In the genomic region with DNA sequence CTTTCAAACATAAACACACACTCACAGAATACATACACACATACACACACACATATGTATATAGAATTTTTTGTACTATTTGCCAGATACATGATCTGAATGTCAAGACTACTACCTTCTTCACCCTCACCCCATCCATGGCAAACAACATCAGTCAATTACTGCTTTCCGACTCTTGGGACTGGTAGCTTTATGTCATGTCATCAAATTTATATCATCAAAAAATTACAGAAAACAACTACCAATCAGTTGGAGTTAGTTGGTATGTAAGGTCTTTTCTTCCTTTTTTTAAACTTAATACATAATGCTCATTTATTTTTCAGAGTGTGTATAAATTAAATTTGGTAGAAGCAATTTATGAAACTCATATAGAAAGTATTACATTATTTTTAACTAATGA, we compare ENCODE assay signal across 24 cellular contexts.
DNase-seq lines count a peak whose midpoint lies in the region; ATAC-seq, FAIRE-seq and TF ChIP-seq lines count a peak whose summit lies in the region.
"Had no signal": no experiment of that assay in that cellular context is flagged by ENCODE, and none has a peak within 500 bp of the region (broad histone marks: within the 10 kb centered on the region; RNA-seq: fewer than 3 reads in every experiment).

No MANE protein-coding gene starts in this region.

- no peak for ATAC-seq in A549
- no peak for ATAC-seq in IMR-90 (ENCODE audit: low read depth)
- ATAC-seq: GM12878 had no signal

- no peaks in the 10 kb centered on the region for H3K9me1 ChIP-seq in IMR-90 (ENCODE audit: insufficient read depth, low read length)

- no peak overlapping the region for H2BK15ac ChIP-seq in IMR-90 (ENCODE audit: low read depth, low read length)
- H2BK15ac ChIP-seq in H1 (ENCODE audit: low read length), result no peak overlapping the region

- H3K14ac ChIP-seq in IMR-90 (replicated peaks; ENCODE audit: low read depth, low read length), result no peak overlapping the region
- no peak overlapping the region for H3K14ac ChIP-seq in H1 (ENCODE audit: insufficient read length)

- H2BK5ac ChIP-seq in IMR-90 (ENCODE audit: low read depth, low read length, poor library complexity, severe bottlenecking) (no peak overlapping the region), H1 (ENCODE audit: low read depth, low read length) (no peak overlapping the region)

- no peak overlapping the region for H3K4me2 ChIP-seq in A549
- no peak overlapping the region for H3K4me2 ChIP-seq in IMR-90 (ENCODE audit: low read depth, low read length)
- H3K4me2 ChIP-seq in H1 (ENCODE audit: insufficient read depth in 1 of 2, low read depth in 2 of 2, low read length in 2 of 2), result no peak overlapping the region
- H3K4me2 ChIP-seq: BLaER1 treated with 17β-estradiol and CSF1 and Interleukin-3, amounts not matched to agents 10 nM and 100 nM had no signal

- H3K23me2 ChIP-seq in H1 (ENCODE audit: low read depth, low read length), result no peaks in the 10 kb centered on the region; the same call in 1 of the 2 replicates

- H3K18ac ChIP-seq in IMR-90 (ENCODE audit: low read depth, low read length) (no peak overlapping the region), H1 (ENCODE audit: extremely low read depth, low read length) (no peak overlapping the region)

- no peak overlapping the region for H2AK9ac ChIP-seq in IMR-90 (replicated peaks; ENCODE audit: low read depth, low read length, poor library complexity)

- TF ChIP-seq EP300 in A549 (IDR thresholded peaks at IDR 0.05) (no peak), H1 (IDR thresholded peaks at IDR 0.05; ENCODE audit: borderline replicate concordance in 1 of 2, low read depth in 2 of 2, low read length in 2 of 2) (no peak)

- H3K27ac ChIP-seq in A549 (no peak overlapping the region), IMR-90 (ENCODE audit: insufficient read depth, low read length) (no peak overlapping the region), H1 (ENCODE audit: low read depth, low read length) (no peak overlapping the region)
- H3K27ac ChIP-seq: BLaER1 treated with 17β-estradiol and CSF1 and Interleukin-3, amounts not matched to agents 10 nM and 100 nM; C4-2B had no signal

- no TSS peak for BruUV-seq in IMR-90 (replicated peaks; lab: Mats Ljungman, UMichigan)

- no peak for TF ChIP-seq POLR2A in A549 (IDR thresholded peaks at IDR 0.05; ENCODE audit: low read length)
- no peak for TF ChIP-seq POLR2A in IMR-90 (IDR thresholded peaks at IDR 0.05; ENCODE audit: low read depth, low read length)
- TF ChIP-seq POLR2A in H1 (IDR thresholded peaks at IDR 0.05; ENCODE audit: control extremely low read depth in 1 of 2, low read depth in 2 of 2, low read length in 2 of 2), result no peak

- no peak overlapping the region for H3K23ac ChIP-seq in IMR-90 (ENCODE audit: low read depth, low read length)
- H3K23ac ChIP-seq in H1 (ENCODE audit: insufficient read length), result no peak overlapping the region

- H3K4me3 ChIP-seq in A549, result no peak overlapping the region
- H3K4me3 ChIP-seq in IMR-90 (ENCODE audit: insufficient read depth, low read depth, low read length), result no peak overlapping the region
- H3K4me3 ChIP-seq in H1 (ENCODE audit: extremely low read depth in 1 of 4, insufficient read depth in 2 of 4, low read depth in 3 of 4, low read length in 4 of 4), result no peak overlapping the region
- H3K4me3 ChIP-seq: BLaER1 treated with 17β-estradiol and CSF1 and Interleukin-3, amounts not matched to agents 10 nM and 100 nM; GM12878 had no signal

- H2BK20ac ChIP-seq in IMR-90 (ENCODE audit: low read depth, low read length) (no peak overlapping the region), H1 (ENCODE audit: low read length) (no peak overlapping the region)

- H2BK120ac ChIP-seq in IMR-90 (ENCODE audit: low read depth, low read length) (no peak overlapping the region), H1 (replicated peaks; ENCODE audit: low read depth, low read length) (no peak overlapping the region)

- no peak overlapping the region for H4K5ac ChIP-seq in IMR-90 (ENCODE audit: low read depth, low read length)
- no peak overlapping the region for H4K5ac ChIP-seq in H1 (ENCODE audit: insufficient read length, low read depth, low read length)

- H3K79me1 ChIP-seq in IMR-90 (ENCODE audit: low read depth in 1 of 2, low read length in 2 of 2), result no peaks in the 10 kb centered on the region
- H3K79me1 ChIP-seq in H1 (ENCODE audit: low read depth, low read length), result no peaks in the 10 kb centered on the region

- FAIRE-seq in A549 (lab: Jason Lieb, UNC) (no peak), H1 (lab: Jason Lieb, UNC) (no peak)
- FAIRE-seq: A204.1, GM12878, GM12892, GM18507 had no signal

- no peak overlapping the region for H4K91ac ChIP-seq in IMR-90 (ENCODE audit: insufficient read depth, low read depth, low read length)
- H4K91ac ChIP-seq in H1 (replicated peaks; ENCODE audit: insufficient read length, low read length), result no peak overlapping the region

- no peaks in the 10 kb centered on the region for H4K20me1 ChIP-seq in IMR-90 (ENCODE audit: insufficient read depth, low read length)
- no peaks in the 10 kb centered on the region for H4K20me1 ChIP-seq in H1 (replicated peaks in 1 of 2; ENCODE audit: control insufficient read depth in 1 of 2, insufficient read depth in 2 of 2, low read length in 2 of 2)
- H4K20me1 ChIP-seq: BLaER1 treated with 17β-estradiol and CSF1 and Interleukin-3, amounts not matched to agents 10 nM and 100 nM had no signal

- dilution Hi-C loops in IMR-90 (cut with HindIII; ENCODE audit: low sequenced_read_pairs, unreplicated experiment), result no loop called here

- TF ChIP-seq RAD21 in A549 (conservative IDR thresholded peaks at IDR 0.05 in 1 of 2, IDR thresholded peaks at IDR 0.05 in 1 of 2), result no peak
- TF ChIP-seq RAD21 in IMR-90 (IDR thresholded peaks at IDR 0.05; ENCODE audit: low read length), result no peak
- no peak for TF ChIP-seq RAD21 in H1 (IDR thresholded peaks at IDR 0.05 in 1 of 2, conservative IDR thresholded peaks at IDR 0.05 in 1 of 2; ENCODE audit: low read depth in 2 of 2, low read length in 2 of 2)

- CTCF ChIA-PET in A549 (lab: Yijun Ruan, JAX), result no interaction called here
- CTCF ChIA-PET in IMR-90 (lab: Yijun Ruan, JAX), result no interaction called here
- CTCF ChIA-PET in H1 (lab: Charles Lee; ENCODE audit: partially characterized antibody), result interaction anchor here (1.8 kb wide), 1 partner anchor 83 kb away, joined by 3 read pairs; no protein-coding TSS in a partner anchor

- H3K27me3 ChIP-seq in IMR-90 (ENCODE audit: control insufficient read depth, insufficient read depth, low read length) (peaks cover 4% of the 10 kb centered on the region), H1 (replicated peaks in 1 of 4; ENCODE audit: control insufficient read depth in 3 of 4, extremely low read depth in 1 of 4, insufficient read depth in 3 of 4, low read length in 3 of 4) (no peaks in the 10 kb centered on the region)
- H3K27me3 ChIP-seq: BLaER1 treated with 17β-estradiol and CSF1 and Interleukin-3, amounts not matched to agents 10 nM and 100 nM had no signal

- no peak overlapping the region for H3K4ac ChIP-seq in IMR-90 (ENCODE audit: low read depth, low read length)
- H3K4ac ChIP-seq in H1 (replicated peaks; ENCODE audit: insufficient read length, low read depth, low read length), result no peak overlapping the region

- H3K9me3 ChIP-seq in A549, result no peaks in the 10 kb centered on the region
- no peaks in the 10 kb centered on the region for H3K9me3 ChIP-seq in IMR-90 (ENCODE audit: control insufficient read depth, insufficient read depth, low read length)
- no peaks in the 10 kb centered on the region; a peak in 2 of 4 replicates for H3K9me3 ChIP-seq in H1 (ENCODE audit: insufficient read depth in 2 of 2, low read depth in 1 of 2, low read length in 1 of 2)

- H3K56ac ChIP-seq in IMR-90 (ENCODE audit: extremely low read depth, insufficient read depth, low read length), result no peak overlapping the region
- no peak overlapping the region for H3K56ac ChIP-seq in H1 (replicated peaks; ENCODE audit: insufficient read length, low read depth, low read length)

- POLR2A ChIA-PET in A549 (lab: Yijun Ruan, JAX), result no interaction called here
- POLR2A ChIA-PET in IMR-90 (lab: Charles Lee; ENCODE audit: unreplicated experiment), result no interaction called here
- POLR2A ChIA-PET in H1 (lab: Charles Lee; ENCODE audit: partially characterized antibody), result no interaction called here

- no peak overlapping the region for H2AK5ac ChIP-seq in IMR-90 (ENCODE audit: low read depth, low read length)
- H2AK5ac ChIP-seq in H1 (ENCODE audit: low read depth, low read length), result no peak overlapping the region

- DNase-seq in A549 (ENCODE audit: low read depth in 1 of 2, low spot score in 1 of 2) (no peak), IMR-90 (no peak), H1 (ENCODE audit: low read depth in 1 of 2, low spot score in 2 of 2) (no peak), HCEC 1CT (no peak), CD1c-positive myeloid dendritic cell (ENCODE audit: extremely low spot score) (no peak)
- DNase-seq: 8988T; AML-193; CD4-positive, alpha-beta memory T cell; CD4-positive, CD25-positive, alpha-beta regulatory T cell; CD8-positive, alpha-beta memory T cell; COR-L47; DMS 273 treated with DMSO at 0.1 percent for 48 hours; DMS153; DMS53; DMS79; DND-41; EL; GDM1 had no signal

- H3K79me2 ChIP-seq in H1 (ENCODE audit: control insufficient read depth in 1 of 2, insufficient read depth in 2 of 2, low read length in 2 of 2), result no peaks in the 10 kb centered on the region

- no peak overlapping the region for H4K8ac ChIP-seq in IMR-90 (ENCODE audit: low read depth in 2 of 2, low read length in 2 of 2)
- no peak overlapping the region for H4K8ac ChIP-seq in H1 (ENCODE audit: extremely low read depth, insufficient read depth, low read length)

- TF ChIP-seq CTCF in A549 (IDR thresholded peaks at IDR 0.05) (no peak), IMR-90 (conservative IDR thresholded peaks at IDR 0.05; ENCODE audit: low read depth, low read length) (no peak), H1 (IDR thresholded peaks at IDR 0.05; ENCODE audit: control extremely low read depth in 1 of 3, insufficient read depth in 1 of 3, low read depth in 1 of 3, low read length in 3 of 3) (no peak)

- H2BK12ac ChIP-seq in H1 (ENCODE audit: low read depth, low read length), result no peak overlapping the region

- no peak overlapping the region for H3K9ac ChIP-seq in IMR-90 (ENCODE audit: low read depth, low read length)
- H3K9ac ChIP-seq in H1 (replicated peaks in 1 of 4; ENCODE audit: extremely low read depth in 1 of 4, low read depth in 3 of 4, low read length in 3 of 4), result no peak overlapping the region
- H3K9ac ChIP-seq: BLaER1 treated with 17β-estradiol and CSF1 and Interleukin-3, amounts not matched to agents 10 nM and 100 nM had no signal

- intact Hi-C loops in IMR-90 (cut with micrococcal nuclease), result no loop called here

- in situ Hi-C loops in IMR-90 (cut with MboI; ENCODE audit: low sequenced_read_pairs), result no loop called here

- no peaks in the 10 kb centered on the region for H3K36me3 ChIP-seq in IMR-90 (ENCODE audit: control insufficient read depth, insufficient read depth, low read length)
- H3K36me3 ChIP-seq in H1 (ENCODE audit: control insufficient read depth in 2 of 4, insufficient read depth in 4 of 4, low read length in 3 of 4), result no peaks in the 10 kb centered on the region; a peak in 1 of 8 replicates
- H3K36me3 ChIP-seq: BLaER1 treated with 17β-estradiol and CSF1 and Interleukin-3, amounts not matched to agents 10 nM and 100 nM had no signal

- 76% methylated on average over 1 of the region's 1 CpG for WGBS in A549 (ENCODE audit: missing lambda C conversion rate)
- no CpG with 5 or more reads among the region's 1 CpG for WGBS in IMR-90 (ENCODE audit: extremely low coverage in 2 of 2, insufficient read length in 1 of 2), 2 experiments
- WGBS in H1 (ENCODE audit: extremely low coverage in 1 of 2, insufficient coverage in 1 of 2, insufficient read length in 1 of 2, insufficient replicate concordance in 2 of 2, low coverage in 1 of 2, low lambda C conversion rate in 2 of 2, missing lambda C conversion rate in 1 of 2), 2 experiments, result 89% methylated on average over 1 of the region's 1 CpG; no CpG with 5 or more reads in 1 of the 2 experiments

- H2AFZ ChIP-seq in IMR-90 (replicated peaks; ENCODE audit: low read length, poor library complexity), result no peak overlapping the region
- H2AFZ ChIP-seq in H1 (ENCODE audit: low read length), result no peak overlapping the region

- no peaks in the 10 kb centered on the region for H3K4me1 ChIP-seq in A549
- no peaks in the 10 kb centered on the region for H3K4me1 ChIP-seq in IMR-90 (ENCODE audit: control insufficient read depth, insufficient read depth, low read length)
- peaks cover 0 to 15% (median 12%) of the 10 kb centered on the region in 4 experiments; a peak in 6 of 7 replicates for H3K4me1 ChIP-seq in H1 (replicated peaks in 1 of 4; ENCODE audit: control insufficient read depth in 3 of 4, insufficient read depth in 4 of 4, low read length in 3 of 4)

Comparison
In these comparisons a context has a peak if more than half of its experiments do, and no peak if none do; other contexts are left out.
1. Of the 18 proteins assayed by ChIP-seq in both H1 and A549: peak only in H1: none; only in A549: none; in both: MAFK; in neither: 17.